1 cellular context compared by ENCODE assay signal in the genomic region with DNA sequence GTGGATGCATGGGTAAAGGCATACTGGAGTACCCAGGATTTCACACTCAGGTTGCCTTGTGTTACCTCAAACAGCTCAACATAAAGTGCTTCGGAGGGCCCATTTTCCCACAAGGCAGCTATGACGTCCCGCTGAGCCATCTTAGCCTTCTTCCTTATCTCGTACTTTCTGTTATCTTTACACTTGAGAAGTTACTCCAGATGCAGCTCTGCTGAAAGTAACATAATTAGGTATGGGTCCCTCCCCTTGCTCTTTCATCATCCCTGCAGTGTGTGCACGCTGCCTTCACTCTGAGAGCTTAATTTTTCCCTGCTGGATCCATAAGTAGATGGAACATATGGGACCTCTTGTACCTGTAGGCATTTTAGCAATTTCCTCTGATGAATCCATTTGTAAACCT.
TF ChIP-seq lines count a peak whose summit lies in the region.

No MANE protein-coding gene starts in this region.

TF ChIP-seq in SK-N-SH, 30 proteins besides CTCF, POLR2A, EP300 and RAD21 (continued from another document):
- TF ChIP-seq, protein P1, sequence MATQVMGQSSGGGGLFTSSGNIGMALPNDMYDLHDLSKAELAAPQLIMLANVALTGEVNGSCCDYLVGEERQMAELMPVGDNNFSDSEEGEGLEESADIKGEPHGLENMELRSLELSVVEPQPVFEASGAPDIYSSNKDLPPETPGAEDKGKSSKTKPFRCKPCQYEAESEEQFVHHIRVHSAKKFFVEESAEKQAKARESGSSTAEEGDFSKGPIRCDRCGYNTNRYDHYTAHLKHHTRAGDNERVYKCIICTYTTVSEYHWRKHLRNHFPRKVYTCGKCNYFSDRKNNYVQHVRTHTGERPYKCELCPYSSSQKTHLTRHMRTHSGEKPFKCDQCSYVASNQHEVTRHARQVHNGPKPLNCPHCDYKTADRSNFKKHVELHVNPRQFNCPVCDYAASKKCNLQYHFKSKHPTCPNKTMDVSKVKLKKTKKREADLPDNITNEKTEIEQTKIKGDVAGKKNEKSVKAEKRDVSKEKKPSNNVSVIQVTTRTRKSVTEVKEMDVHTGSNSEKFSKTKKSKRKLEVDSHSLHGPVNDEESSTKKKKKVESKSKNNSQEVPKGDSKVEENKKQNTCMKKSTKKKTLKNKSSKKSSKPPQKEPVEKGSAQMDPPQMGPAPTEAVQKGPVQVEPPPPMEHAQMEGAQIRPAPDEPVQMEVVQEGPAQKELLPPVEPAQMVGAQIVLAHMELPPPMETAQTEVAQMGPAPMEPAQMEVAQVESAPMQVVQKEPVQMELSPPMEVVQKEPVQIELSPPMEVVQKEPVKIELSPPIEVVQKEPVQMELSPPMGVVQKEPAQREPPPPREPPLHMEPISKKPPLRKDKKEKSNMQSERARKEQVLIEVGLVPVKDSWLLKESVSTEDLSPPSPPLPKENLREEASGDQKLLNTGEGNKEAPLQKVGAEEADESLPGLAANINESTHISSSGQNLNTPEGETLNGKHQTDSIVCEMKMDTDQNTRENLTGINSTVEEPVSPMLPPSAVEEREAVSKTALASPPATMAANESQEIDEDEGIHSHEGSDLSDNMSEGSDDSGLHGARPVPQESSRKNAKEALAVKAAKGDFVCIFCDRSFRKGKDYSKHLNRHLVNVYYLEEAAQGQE (IDR thresholded peaks at IDR 0.05; ENCODE audit: low read depth, low read length): no peak
- TF ChIP-seq MEF2A (IDR thresholded peaks at IDR 0.05; ENCODE audit: borderline replicate concordance, low read depth) (no peak), PBX3 (IDR thresholded peaks at IDR 0.05) (no peak), IRF3 (IDR thresholded peaks at IDR 0.05; ENCODE audit: low read depth, low read length) (no peak), JUND (IDR thresholded peaks at IDR 0.05) (no peak), TEAD4 (IDR thresholded peaks at IDR 0.05; ENCODE audit: borderline replicate concordance, insufficient read depth) (no peak)
TF ChIP-seq in SK-N-SH: peak in this region for 0.
